In the genomic region with DNA sequence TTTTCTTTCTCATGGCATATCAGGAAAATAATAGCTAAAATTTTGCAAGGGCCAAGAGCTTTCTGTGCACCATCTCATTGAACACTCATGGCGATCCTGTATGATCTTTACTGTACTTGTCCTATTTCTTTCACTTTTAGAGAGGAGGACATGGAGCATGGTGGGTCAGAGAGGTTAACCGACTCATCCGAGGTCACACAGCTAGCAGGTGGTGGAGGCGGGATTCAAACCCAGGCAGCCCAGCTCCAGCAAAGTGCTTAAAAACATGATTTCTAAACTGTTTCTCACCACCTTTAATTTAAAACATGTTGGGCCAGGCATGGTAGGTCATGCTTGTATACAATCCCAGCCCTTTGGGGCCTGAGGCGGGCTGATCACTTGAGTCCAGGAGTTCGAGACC, we compare ENCODE assay signal across 18 cellular contexts. TPM values are rescaled to one million over a fixed set of nuclear protein-coding genes. Genes with fewer than 3 reads are reported as not detected.
DNase-seq lines count a peak whose midpoint lies in the region; ATAC-seq and TF ChIP-seq lines count a peak whose summit lies in the region.
"Had no signal": no experiment of that assay in that cellular context is flagged by ENCODE, and none has a peak within 500 bp of the region (broad histone marks: within the 10 kb centered on the region; RNA-seq: fewer than 3 reads in every experiment).

No MANE protein-coding gene starts in this region.

- H3K9ac ChIP-seq in endodermal cell (ENCODE audit: extremely low read depth, low read length, poor library complexity, severe bottlenecking) = no peak overlapping the region
- H3K9ac ChIP-seq: BLaER1 had no signal

- H3K36me3 Mint-ChIP-seq in activated CD8-positive, alpha-beta memory T cell treated with anti-CD3 and anti-CD28 coated beads, Interleukin-2, amount 10 ng/mL, durations not matched to agents 7 days and 5 days = no peaks in the 10 kb centered on the region
- no peaks in the 10 kb centered on the region for H3K36me3 Mint-ChIP-seq in endodermal cell (ENCODE audit: low read depth)
- no peaks in the 10 kb centered on the region for H3K36me3 Mint-ChIP-seq in activated CD4-positive, alpha-beta T cell treated with anti-CD3 and anti-CD28 coated beads for 36 hours (ENCODE audit: low read depth)
- H3K36me3 Mint-ChIP-seq: CD14-positive monocyte; CD4-positive, alpha-beta memory T cell had no signal

- no peak overlapping the region for H3K27ac ChIP-seq in endodermal cell (ENCODE audit: low read depth, low read length)
- H3K27ac ChIP-seq: 22Rv1, A549, BLaER1 had no signal

- TF ChIP-seq CTCF in endodermal cell (conservative IDR thresholded peaks at IDR 0.05) = no peak

- H3K27me3 Mint-ChIP-seq in activated CD8-positive, alpha-beta memory T cell treated with anti-CD3 and anti-CD28 coated beads, Interleukin-2, amount 10 ng/mL, durations not matched to agents 7 days and 5 days = peaks cover 10% of the 10 kb centered on the region
- peaks cover 4% of the 10 kb centered on the region for H3K27me3 Mint-ChIP-seq in endodermal cell (ENCODE audit: insufficient read depth)
- H3K27me3 Mint-ChIP-seq in activated CD4-positive, alpha-beta T cell treated with anti-CD3 and anti-CD28 coated beads for 36 hours = peaks cover 2% of the 10 kb centered on the region

- H3K4me1 Mint-ChIP-seq in activated CD8-positive, alpha-beta memory T cell treated with anti-CD3 and anti-CD28 coated beads, Interleukin-2, amount 10 ng/mL, durations not matched to agents 7 days and 5 days = no peaks in the 10 kb centered on the region
- no peaks in the 10 kb centered on the region for H3K4me1 Mint-ChIP-seq in endodermal cell
- H3K4me1 Mint-ChIP-seq in activated CD4-positive, alpha-beta T cell treated with anti-CD3 and anti-CD28 coated beads for 36 hours = no peaks in the 10 kb centered on the region
- H3K4me1 Mint-ChIP-seq: CD4-positive, alpha-beta memory T cell had no signal

- CTCF ChIA-PET in activated CD8-positive, alpha-beta memory T cell treated with anti-CD3 and anti-CD28 coated beads, Interleukin-2, amount 10 ng/mL, durations not matched to agents 7 days and 5 days (lab: Charles Lee) = interaction anchor here (1.1 kb wide), 1 partner anchor 22 kb away, joined by 3 read pairs; no protein-coding TSS in a partner anchor
- CTCF ChIA-PET in HEK293T (lab: Yijun Ruan, JAX) = no interaction called here
- CTCF ChIA-PET in activated CD4-positive, alpha-beta T cell treated with anti-CD3 and anti-CD28 coated beads for 36 hours (lab: Charles Lee) = interaction anchor here (0.9 kb wide), 1 partner anchor 52 kb away, joined by 3 read pairs; no protein-coding TSS in a partner anchor

- no peaks in the 10 kb centered on the region for H3K36me3 ChIP-seq in endodermal cell (ENCODE audit: control insufficient read depth, insufficient read depth, low read length)
- H3K36me3 ChIP-seq: BLaER1 had no signal

- H3K27ac Mint-ChIP-seq in activated CD8-positive, alpha-beta memory T cell treated with anti-CD3 and anti-CD28 coated beads, Interleukin-2, amount 10 ng/mL, durations not matched to agents 7 days and 5 days = no peak overlapping the region
- H3K27ac Mint-ChIP-seq in endodermal cell = no peak overlapping the region
- no peak overlapping the region for H3K27ac Mint-ChIP-seq in activated CD4-positive, alpha-beta T cell treated with anti-CD3 and anti-CD28 coated beads for 36 hours
- H3K27ac Mint-ChIP-seq: CD14-positive monocyte; CD4-positive, alpha-beta memory T cell had no signal

- H3K9me3 ChIP-seq in endodermal cell (ENCODE audit: control insufficient read depth, low read length) = no peaks in the 10 kb centered on the region
- H3K9me3 ChIP-seq: A549, BLaER1 had no signal

- no peaks in the 10 kb centered on the region for H3K9me3 Mint-ChIP-seq in activated CD8-positive, alpha-beta memory T cell treated with anti-CD3 and anti-CD28 coated beads, Interleukin-2, amount 10 ng/mL, durations not matched to agents 7 days and 5 days (ENCODE audit: low read depth)
- H3K9me3 Mint-ChIP-seq in endodermal cell = no peaks in the 10 kb centered on the region
- no peaks in the 10 kb centered on the region for H3K9me3 Mint-ChIP-seq in activated CD4-positive, alpha-beta T cell treated with anti-CD3 and anti-CD28 coated beads for 36 hours (ENCODE audit: low read depth)
- H3K9me3 Mint-ChIP-seq: CD4-positive, alpha-beta memory T cell had no signal

- 90 to 98% methylated on average over 4 to 6 of the region's 6 CpGs for WGBS in endodermal cell (ENCODE audit: insufficient coverage in 1 of 2, insufficient read length in 1 of 2), 2 experiments

- no peaks in the 10 kb centered on the region for H3K27me3 ChIP-seq in endodermal cell (ENCODE audit: control insufficient read depth, insufficient read depth, low read length, poor library complexity, severe bottlenecking)
- H3K27me3 ChIP-seq: BLaER1 had no signal

- no peaks in the 10 kb centered on the region for H3K4me1 ChIP-seq in endodermal cell (ENCODE audit: control insufficient read depth, insufficient read depth, low read length)

- no peak for ATAC-seq in activated CD8-positive, alpha-beta memory T cell treated with anti-CD3 and anti-CD28 coated beads, Interleukin-2, amount 10 ng/mL, durations not matched to agents 7 days and 5 days
- no peak for ATAC-seq in activated CD4-positive, alpha-beta T cell treated with anti-CD3 and anti-CD28 coated beads for 36 hours
- ATAC-seq: A549, HCT116 had no signal

- peak; percentile 18 for DNase-seq in activated CD8-positive, alpha-beta memory T cell treated with anti-CD3 and anti-CD28 coated beads, Interleukin-2, amount 10 ng/mL, durations not matched to agents 7 days and 5 days
- DNase-seq in activated CD8-positive, alpha-beta memory T cell treated with anti-CD3 and anti-CD28 coated beads, Interleukin-2, amount 50 U/mL, for 4 hours = no peak
- DNase-seq in endodermal cell (peak; percentile 16), posterior vena cava (ENCODE audit: low spot score) (peak; percentile 35), HEK293T (ENCODE audit: extremely low spot score) (no peak), HK-2 (ENCODE audit: unreplicated experiment) (no peak)
- DNase-seq in activated CD4-positive, alpha-beta T cell treated with anti-CD3 and anti-CD28 coated beads for 36 hours = no peak
- DNase-seq: CD4-positive, alpha-beta memory T cell; DMS79 treated with DMSO at 0.1 percent for 48 hours; GF-D8; GOT3; H7 had no signal

- POLR2A ChIA-PET in HEK293T (lab: Yijun Ruan, JAX) = no interaction called here
- POLR2A ChIA-PET in activated CD4-positive, alpha-beta T cell treated with anti-CD3 and anti-CD28 coated beads for 36 hours (lab: Charles Lee) = interaction anchor here (0.7 kb wide), 1 partner anchor 258 kb away, joined by 3 read pairs; no protein-coding TSS in a partner anchor

- intact Hi-C loops in posterior vena cava (cut with DNase I) = no loop called here
- intact Hi-C loops in activated CD4-positive, alpha-beta T cell treated with anti-CD3 and anti-CD28 coated beads for 36 hours (cut with DNase I, micrococcal nuclease) = no loop called here

- H3K4me3 Mint-ChIP-seq in activated CD8-positive, alpha-beta memory T cell treated with anti-CD3 and anti-CD28 coated beads, Interleukin-2, amount 10 ng/mL, durations not matched to agents 7 days and 5 days = no peak overlapping the region
- H3K4me3 Mint-ChIP-seq in endodermal cell = no peak overlapping the region
- H3K4me3 Mint-ChIP-seq in activated CD4-positive, alpha-beta T cell treated with anti-CD3 and anti-CD28 coated beads for 36 hours = no peak overlapping the region
- H3K4me3 Mint-ChIP-seq: CD14-positive monocyte; CD4-positive, alpha-beta memory T cell had no signal

- H3K4me3 ChIP-seq in endodermal cell (ENCODE audit: low read length) = no peak overlapping the region
- H3K4me3 ChIP-seq: A549, BLaER1 had no signal

TF ChIP-seq in HEK293T, 16 proteins besides CTCF, POLR2A, EP300 and RAD21:
- TF ChIP-seq FOXK2 (IDR thresholded peaks at IDR 0.05) (no peak), ARNT (IDR thresholded peaks at IDR 0.05) (no peak)

RNA-seq across cellular contexts. Expression of a gene that starts 6.4 kb away (rescaled TPM):
- total RNA-seq in activated CD8-positive, alpha-beta memory T cell treated with anti-CD3 and anti-CD28 coated beads, Interleukin-2, amount 10 ng/mL, durations not matched to agents 7 days and 5 days = not detected
- total RNA-seq in endodermal cell (1 to 10 TPM; 1.8 to 2.9 TPM), posterior vena cava (1 to 10 TPM in 1 of 2 donors, under 1 TPM in 1; 0.88 to 5.3 TPM)
- polyA plus RNA-seq in endodermal cell (2013, experiment 1 of 2) = 2.1 TPM
- 3.7 TPM for polyA plus RNA-seq in endodermal cell (2013, experiment 2 of 2)
- 1 to 10 TPM; 1.5 to 2.0 TPM for total RNA-seq in activated CD4-positive, alpha-beta T cell treated with anti-CD3 and anti-CD28 coated beads for 36 hours
- total RNA-seq: CD4-positive, alpha-beta memory T cell had no signal
- polyA plus RNA-seq: CD14-positive monocyte; CD4-positive, alpha-beta memory T cell had no signal

RNA-seq across cellular contexts. Expression of a gene that starts 25.8 kb away (rescaled TPM):
- not detected for total RNA-seq in activated CD8-positive, alpha-beta memory T cell treated with anti-CD3 and anti-CD28 coated beads, Interleukin-2, amount 10 ng/mL, durations not matched to agents 7 days and 5 days
- total RNA-seq in endodermal cell (not detected), posterior vena cava (not detected)
- not detected for polyA plus RNA-seq in endodermal cell (2013, experiment 1 of 2)
- not detected for polyA plus RNA-seq in endodermal cell (2013, experiment 2 of 2)
- not detected for total RNA-seq in activated CD4-positive, alpha-beta T cell treated with anti-CD3 and anti-CD28 coated beads for 36 hours
- total RNA-seq: CD4-positive, alpha-beta memory T cell; H7; HT-29 had no signal
- polyA plus RNA-seq: A549; CD14-positive monocyte; CD4-positive, alpha-beta memory T cell had no signal

RNA-seq across cellular contexts. Expression of a gene that starts 53.5 kb away (rescaled TPM):
- 100 to 1,000 TPM; 140 to 152 TPM for total RNA-seq in activated CD8-positive, alpha-beta memory T cell treated with anti-CD3 and anti-CD28 coated beads, Interleukin-2, amount 10 ng/mL, durations not matched to agents 7 days and 5 days
- total RNA-seq in endodermal cell (1 to 10 TPM in 1 of 2 donors, under 1 TPM in 1; 0.66 to 3.0 TPM), posterior vena cava (10 to 100 TPM; 14.0 to 19.9 TPM)
- 4.5 TPM for polyA plus RNA-seq in endodermal cell (2013, experiment 1 of 2)
- polyA plus RNA-seq in endodermal cell (2013, experiment 2 of 2) = 3.7 TPM
- 10 to 100 TPM; 40.5 to 53.4 TPM for total RNA-seq in activated CD4-positive, alpha-beta T cell treated with anti-CD3 and anti-CD28 coated beads for 36 hours

Comparison
In these comparisons a context has a peak if more than half of its experiments do, and no peak if none do; other contexts are left out.
1. DNase-seq: peak in activated CD8-positive, alpha-beta memory T cell treated with anti-CD3 and anti-CD28 coated beads, Interleukin-2, amount 10 ng/mL, durations not matched to agents 7 days and 5 days (single experiment), endodermal cell (single experiment) and posterior vena cava (single experiment); none in activated CD8-positive, alpha-beta memory T cell treated with anti-CD3 and anti-CD28 coated beads, Interleukin-2, amount 50 U/mL, for 4 hours (single experiment), HEK293T (single experiment), HK-2 (single experiment) and activated CD4-positive, alpha-beta T cell treated with anti-CD3 and anti-CD28 coated beads for 36 hours (single experiment).